Comparison of ENCODE assay signal across 10 cellular contexts in the genomic region with DNA sequence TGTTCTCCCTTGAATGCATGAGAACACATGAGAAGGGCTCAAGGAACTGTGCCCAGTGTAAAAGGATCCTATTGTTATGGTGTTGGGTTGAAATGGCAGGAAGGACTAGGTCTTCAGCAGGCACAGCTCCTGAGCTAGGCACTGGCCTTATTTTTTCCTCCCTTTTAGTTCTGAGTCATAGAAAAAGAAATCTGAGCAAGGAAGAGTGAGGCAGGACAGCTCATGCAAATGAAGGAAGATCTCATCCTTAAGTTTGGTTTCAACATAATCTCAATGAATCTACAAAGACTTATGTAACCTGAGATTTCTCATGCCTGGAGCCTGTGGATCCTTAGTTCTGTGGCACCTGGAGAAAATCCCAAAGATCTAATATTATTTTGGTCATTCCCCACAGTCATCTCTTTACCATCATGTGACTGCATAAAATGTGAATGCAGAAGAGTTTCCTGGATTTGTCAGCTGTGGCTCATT.
DNase-seq lines count a peak whose midpoint lies in the region; ATAC-seq, FAIRE-seq and TF ChIP-seq lines count a peak whose summit lies in the region.
"Had no signal": no experiment of that assay in that cellular context is flagged by ENCODE, and none has a peak within 500 bp of the region (broad histone marks: within the 10 kb centered on the region; RNA-seq: fewer than 3 reads in every experiment).

No MANE protein-coding gene starts in this region.

- H3K27me3 ChIP-seq in fibroblast of lung (ENCODE audit: control insufficient read depth, insufficient read depth, low read length) (no peaks in the 10 kb centered on the region), gastrocnemius medialis (no peaks in the 10 kb centered on the region)
- H3K27me3 ChIP-seq: Peyer's patch had no signal

- TF ChIP-seq CTCF in fibroblast of lung (conservative IDR thresholded peaks at IDR 0.05 in 1 of 2, IDR thresholded peaks at IDR 0.05 in 1 of 2; ENCODE audit: low read depth in 1 of 2, low read length in 2 of 2) = no peak
- TF ChIP-seq CTCF in gastrocnemius medialis (IDR thresholded peaks at IDR 0.05 in 4 of 5, conservative IDR thresholded peaks at IDR 0.05 in 1 of 5) = no peak

- H3K79me2 ChIP-seq in fibroblast of lung (ENCODE audit: control insufficient read depth, insufficient read depth, low read length) = no peaks in the 10 kb centered on the region

- H3K9me3 ChIP-seq in fibroblast of lung (ENCODE audit: control insufficient read depth, insufficient read depth, low read depth, low read length) (no peaks in the 10 kb centered on the region), gastrocnemius medialis (peaks cover 0 to 2% (median 0%) of the 10 kb centered on the region in 3 donors)

- no peak overlapping the region for H2AFZ ChIP-seq in fibroblast of lung (ENCODE audit: low read length)

- in situ Hi-C loops in gastrocnemius medialis (cut with MboI; ENCODE audit: low sequenced_read_pairs in 4 of 4) = no loop called here

- H3K4me1 ChIP-seq in fibroblast of lung (ENCODE audit: control insufficient read depth, extremely low read depth, insufficient read depth, low read length) = no peaks in the 10 kb centered on the region
- peaks cover 8 to 11% of the 10 kb centered on the region in 2 donors for H3K4me1 ChIP-seq in gastrocnemius medialis
- H3K4me1 ChIP-seq: Peyer's patch had no signal

- intact Hi-C loops in gastrocnemius medialis (cut with DNase I; ENCODE audit: low total_unique reads) = no loop called here

- H3K9ac ChIP-seq in fibroblast of lung (ENCODE audit: insufficient read depth, low read length) = no peak overlapping the region

- H3K36me3 ChIP-seq in fibroblast of lung (ENCODE audit: control insufficient read depth, insufficient read depth, low read length) (no peaks in the 10 kb centered on the region), gastrocnemius medialis (no peaks in the 10 kb centered on the region)
- H3K36me3 ChIP-seq: Peyer's patch had no signal

- TF ChIP-seq POLR2A in GM12892 (IDR thresholded peaks at IDR 0.05; ENCODE audit: low read depth, low read length) = no peak
- no peak for TF ChIP-seq POLR2A in gastrocnemius medialis (IDR thresholded peaks at IDR 0.05)

- H3K27ac ChIP-seq in fibroblast of lung (ENCODE audit: insufficient read depth, low read length) (no peak overlapping the region), gastrocnemius medialis (peak overlapping the region; percentile 36 to 78 (median 56))
- H3K27ac ChIP-seq: Peyer's patch had no signal

- DNase-seq in GM12892 (ENCODE audit: insufficient read length) (no peak), RKO (ENCODE audit: low spot score) (peak; percentile 30), fibroblast of lung (ENCODE audit: low read depth in 2 of 2) (peak; percentile 50 to 54), gastrocnemius medialis (peak; percentile 23 to 57)
- no peak for DNase-seq in activated CD8-positive, alpha-beta memory T cell treated with anti-CD3 and anti-CD28 coated beads, Interleukin-2, amount 50 U/mL, for 4 hours
- no peak for DNase-seq in activated CD4-positive, CD25-positive, alpha-beta regulatory T cell treated with anti-CD3 and anti-CD28 coated beads, Interleukin-2, amount 50 U/mL, for 72 hours
- DNase-seq: NCI-H2107; Peyer's patch; stimulated activated CD4-positive, alpha-beta T cell treated with anti-CD3 and anti-CD28 coated beads, Interleukin-12 subunit alpha, Interleukin-12 subunit beta, amount 100 ng/mL, for 4 hours had no signal

- ATAC-seq in gastrocnemius medialis (peak; percentile 95 to 96), GM21786 (IDR thresholded peaks at IDR 0.05; ENCODE audit: unreplicated experiment) (no peak)

- H3K4me3 ChIP-seq in fibroblast of lung (replicated peaks in 1 of 4; ENCODE audit: control extremely low read depth in 1 of 4, insufficient read depth in 1 of 4, low read depth in 3 of 4, low read length in 4 of 4) (no peak overlapping the region), gastrocnemius medialis (no peak overlapping the region)
- H3K4me3 ChIP-seq: Peyer's patch had no signal

- FAIRE-seq in GM12892 (lab: Jason Lieb, UNC) = peak; percentile 63

- H4K20me1 ChIP-seq in fibroblast of lung (ENCODE audit: control insufficient read depth, extremely low read depth, insufficient read depth, low read length) = no peaks in the 10 kb centered on the region

- no peak overlapping the region for H3K4me2 ChIP-seq in fibroblast of lung (ENCODE audit: extremely low read depth, insufficient read depth, low read length)

Comparison
In these comparisons a context has a peak if more than half of its experiments do, and no peak if none do; other contexts are left out.
1. DNase-seq: peak in RKO (single experiment), fibroblast of lung (2 of 2) and gastrocnemius medialis (2 of 2); none in GM12892 (single experiment), activated CD8-positive, alpha-beta memory T cell treated with anti-CD3 and anti-CD28 coated beads, Interleukin-2, amount 50 U/mL, for 4 hours (single experiment) and activated CD4-positive, CD25-positive, alpha-beta regulatory T cell treated with anti-CD3 and anti-CD28 coated beads, Interleukin-2, amount 50 U/mL, for 72 hours (single experiment).